Comparison of ENCODE assay signal across 8 cellular contexts in the genomic region with DNA sequence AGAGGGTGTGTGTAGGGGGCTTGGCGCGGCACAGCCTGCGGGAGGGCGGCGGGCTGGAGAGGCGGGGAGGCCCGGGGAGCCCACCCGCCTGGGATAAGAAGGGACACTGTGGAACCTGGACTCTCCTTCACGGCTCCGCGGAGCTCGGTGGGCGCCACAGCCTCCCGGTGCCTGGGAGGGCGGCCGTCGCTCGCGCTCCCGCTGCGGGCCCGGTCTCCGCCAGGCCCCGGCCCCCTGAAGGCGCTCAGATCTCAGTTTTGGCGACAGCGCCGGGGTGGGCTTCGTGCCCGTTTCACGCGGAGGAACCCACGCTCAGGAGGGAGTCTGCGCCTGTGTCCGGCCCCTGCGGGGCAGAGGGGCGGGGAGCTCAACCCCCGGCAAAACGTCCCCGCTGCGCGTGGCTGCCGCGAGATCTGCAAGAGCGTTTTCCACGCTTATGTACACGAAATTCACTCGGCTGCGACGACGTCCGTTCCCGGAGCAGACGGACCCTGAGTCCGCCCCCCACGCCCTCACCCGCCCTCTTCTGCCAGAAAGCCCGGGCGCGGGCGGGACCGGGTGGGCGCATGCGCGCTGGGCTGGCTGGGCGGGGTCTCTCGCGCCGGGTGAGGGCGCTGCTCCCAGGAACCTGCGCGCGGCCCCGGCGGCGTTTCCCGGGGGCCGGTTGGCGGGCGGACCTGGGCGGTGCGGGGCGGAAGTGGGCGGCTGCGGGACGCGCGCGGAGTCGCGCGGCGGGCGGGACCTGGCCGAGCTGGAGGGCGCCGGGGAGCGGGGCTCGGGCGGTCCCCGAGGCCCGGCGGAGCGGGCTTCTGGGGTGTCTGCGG. TPM values are rescaled to one million over a fixed set of nuclear protein-coding genes. Genes with fewer than 3 reads are reported as not detected.
DNase-seq lines count a peak whose midpoint lies in the region; ATAC-seq, FAIRE-seq and TF ChIP-seq lines count a peak whose summit lies in the region.

A gene (plus strand): TSS at position 704 of the 824 bp plus-strand sequence.

- POLR2A ChIA-PET in A673 (lab: Charles Lee; ENCODE audit: low non-redundant PET) (interaction anchor here (1.1 kb wide), 1 partner anchor 14 kb away, joined by 3 read pairs; a partner anchor contains a TSS), WTC11 (lab: Charles Lee) (interaction anchor here (0.9 to 4.2 kb wide), 5 partner anchors 10 to 54 kb away, joined by 3 to 30 read pairs (median 8); a partner anchor contains a TSS)

- ATAC-seq in GM18868 (IDR thresholded peaks at IDR 0.05; ENCODE audit: unreplicated experiment) (peak; percentile 75), HG03097 (IDR thresholded peaks at IDR 0.05; ENCODE audit: low FRiP score, unreplicated experiment) (peak; percentile 74), WTC11 (peak; percentile 82)

- H3K4me3 Mint-ChIP-seq in WTC11 (peak within 1 kb of the TSS; percentile 94), immature natural killer cell (peak within 1 kb of the TSS; percentile 83 to 92 (median 88))

- H3K4me1 Mint-ChIP-seq in WTC11 (peaks cover 8% of the 10 kb centered on the region), immature natural killer cell (peaks cover 15 to 20% of the 10 kb centered on the region in 2 donors)

- H3K4me1 ChIP-seq in A673 (ENCODE audit: insufficient read depth, low read length, poor library complexity, severe bottlenecking) = peaks cover 15% of the 10 kb centered on the region
- H3K4me1 ChIP-seq in spleen = peaks cover 9 to 56% (median 31%) of the 10 kb centered on the region in 6 donors

- H3K9me3 Mint-ChIP-seq in WTC11 (no peaks in the 10 kb centered on the region), immature natural killer cell (peaks cover 0 to 2% (median 0%) of the 10 kb centered on the region in 6 donors)

- intact Hi-C loops in A673 (cut with micrococcal nuclease; ENCODE audit: unreplicated experiment) = no loop called here
- intact Hi-C loops in spleen (cut with DNase I; ENCODE audit: low total_unique reads) = no loop called here

- no peak for FAIRE-seq in bronchial epithelial cell (lab: Jason Lieb, UNC)

- BruUV-seq in A673 (replicated peaks; lab: Mats Ljungman, UMichigan) = no TSS peak

- CTCF ChIA-PET in A673 (lab: Charles Lee) = interaction anchor here (0.6 to 2.3 kb wide), 2 partner anchors 18 to 168 kb away, joined by 3 to 11 read pairs; a partner anchor contains a TSS
- CTCF ChIA-PET in WTC11 (lab: Charles Lee) = interaction anchor here (0.6 to 4.6 kb wide), 20 partner anchors 8 to 219 kb away, joined by 3 to 59 read pairs (median 5); a partner anchor contains a TSS

- H3K36me3 ChIP-seq in A673 (ENCODE audit: insufficient read depth, low read length, poor library complexity, severe bottlenecking) (peaks cover 16% of the 10 kb centered on the region), bronchial epithelial cell (ENCODE audit: control insufficient read depth, insufficient read depth, low read length) (peaks cover 9% of the 10 kb centered on the region), spleen (peaks cover 0 to 35% (median 22%) of the 10 kb centered on the region in 6 donors)

- peak in 1 of 3 donors; percentile 59 for TF ChIP-seq POLR2A in spleen (IDR thresholded peaks at IDR 0.05)

- H3K9me3 ChIP-seq in A673 (ENCODE audit: low read depth, low read length, poor library complexity, severe bottlenecking) (no peaks in the 10 kb centered on the region), spleen (no peaks in the 10 kb centered on the region)

- 3 to 8% (median 3%) methylated on average over 35 to 105 of the region's 105 CpGs for WGBS in spleen, 5 donors

- peak within 1 kb of the TSS; percentile 88 for H3K27ac ChIP-seq in A673 (ENCODE audit: low read depth, low read length, poor library complexity, severe bottlenecking)
- peak within 1 kb of the TSS in 7 of 8 donors; percentile 61 to 92 (median 88) for H3K27ac ChIP-seq in spleen

- TF ChIP-seq CTCF in A673 (conservative IDR thresholded peaks at IDR 0.05; ENCODE audit: low read depth, low read length) = no peak
- TF ChIP-seq CTCF in WTC11 (IDR thresholded peaks at IDR 0.05) = no peak
- peak; percentile 9 for TF ChIP-seq CTCF in bronchial epithelial cell (IDR thresholded peaks at IDR 0.05; ENCODE audit: insufficient read depth, low read length, severe bottlenecking)
- TF ChIP-seq CTCF in spleen (IDR thresholded peaks at IDR 0.05 in 8 of 11, conservative IDR thresholded peaks at IDR 0.05 in 3 of 11) = peak in 3 of 11 experiments; percentile 29 to 42 (median 30)

- no peaks in the 10 kb centered on the region for H3K27me3 ChIP-seq in A673 (replicated peaks; ENCODE audit: insufficient read depth, low read depth, low read length, poor library complexity)
- H3K27me3 ChIP-seq in bronchial epithelial cell (ENCODE audit: control insufficient read depth, insufficient read depth, low read length) = no peaks in the 10 kb centered on the region
- no peaks in the 10 kb centered on the region for H3K27me3 ChIP-seq in spleen (replicated peaks in 1 of 7)

- peak within 1 kb of the TSS; percentile 88 for H3K4me3 ChIP-seq in A673 (ENCODE audit: low read depth, low read length, poor library complexity, severe bottlenecking)
- H3K4me3 ChIP-seq in bronchial epithelial cell (ENCODE audit: low read depth, low read length) = peak within 1 kb of the TSS; percentile 89
- peak within 1 kb of the TSS; percentile 90 to 100 (median 100) for H3K4me3 ChIP-seq in spleen

- peaks cover 7% of the 10 kb centered on the region; the same call in 1 of the 2 replicates for H3K27me3 Mint-ChIP-seq in WTC11 (ENCODE audit: low read depth)
- peaks cover 0 to 4% (median 3%) of the 10 kb centered on the region in 3 donors for H3K27me3 Mint-ChIP-seq in immature natural killer cell (ENCODE audit: low read depth in 3 of 3)

- H3K27ac Mint-ChIP-seq in WTC11 = peak within 1 kb of the TSS; percentile 86
- H3K27ac Mint-ChIP-seq in immature natural killer cell = peak within 1 kb of the TSS in 5 of 6 donors; percentile 65 to 84 (median 82)

- DNase-seq in A673 (ENCODE audit: low spot score) (peak; percentile 93), NCI-H2227 treated with DMSO at 0.1 percent for 48 hours (lab: John Stamatoyannopoulos, UW) (peak; percentile 52), WTC11 (ENCODE audit: low spot score) (peak; percentile 93), bronchial epithelial cell (ENCODE audit: low read depth) (peak; percentile 48), immature natural killer cell (peak; percentile 97 to 98 (median 97)), spleen (peak; percentile 99)

- H3K36me3 Mint-ChIP-seq in WTC11 (peaks cover 16% of the 10 kb centered on the region), immature natural killer cell (peaks cover 0 to 3% (median 0%) of the 10 kb centered on the region in 3 donors)

TF ChIP-seq in WTC11, 78 proteins besides CTCF, POLR2A, EP300 and RAD21 (continues in another document):
- TF ChIP-seq, protein P1, sequence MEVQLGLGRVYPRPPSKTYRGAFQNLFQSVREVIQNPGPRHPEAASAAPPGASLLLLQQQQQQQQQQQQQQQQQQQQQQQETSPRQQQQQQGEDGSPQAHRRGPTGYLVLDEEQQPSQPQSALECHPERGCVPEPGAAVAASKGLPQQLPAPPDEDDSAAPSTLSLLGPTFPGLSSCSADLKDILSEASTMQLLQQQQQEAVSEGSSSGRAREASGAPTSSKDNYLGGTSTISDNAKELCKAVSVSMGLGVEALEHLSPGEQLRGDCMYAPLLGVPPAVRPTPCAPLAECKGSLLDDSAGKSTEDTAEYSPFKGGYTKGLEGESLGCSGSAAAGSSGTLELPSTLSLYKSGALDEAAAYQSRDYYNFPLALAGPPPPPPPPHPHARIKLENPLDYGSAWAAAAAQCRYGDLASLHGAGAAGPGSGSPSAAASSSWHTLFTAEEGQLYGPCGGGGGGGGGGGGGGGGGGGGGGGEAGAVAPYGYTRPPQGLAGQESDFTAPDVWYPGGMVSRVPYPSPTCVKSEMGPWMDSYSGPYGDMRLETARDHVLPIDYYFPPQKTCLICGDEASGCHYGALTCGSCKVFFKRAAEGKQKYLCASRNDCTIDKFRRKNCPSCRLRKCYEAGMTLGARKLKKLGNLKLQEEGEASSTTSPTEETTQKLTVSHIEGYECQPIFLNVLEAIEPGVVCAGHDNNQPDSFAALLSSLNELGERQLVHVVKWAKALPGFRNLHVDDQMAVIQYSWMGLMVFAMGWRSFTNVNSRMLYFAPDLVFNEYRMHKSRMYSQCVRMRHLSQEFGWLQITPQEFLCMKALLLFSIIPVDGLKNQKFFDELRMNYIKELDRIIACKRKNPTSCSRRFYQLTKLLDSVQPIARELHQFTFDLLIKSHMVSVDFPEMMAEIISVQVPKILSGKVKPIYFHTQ (CRISPR knock-in tag; IDR thresholded peaks at IDR 0.05) = no peak
- no peak for TF ChIP-seq CREB1 (CRISPR knock-in tag; IDR thresholded peaks at IDR 0.05)
- no peak for TF ChIP-seq NR3C1 (CRISPR knock-in tag; conservative IDR thresholded peaks at IDR 0.05; ENCODE audit: low read depth)
- TF ChIP-seq, protein P2, sequence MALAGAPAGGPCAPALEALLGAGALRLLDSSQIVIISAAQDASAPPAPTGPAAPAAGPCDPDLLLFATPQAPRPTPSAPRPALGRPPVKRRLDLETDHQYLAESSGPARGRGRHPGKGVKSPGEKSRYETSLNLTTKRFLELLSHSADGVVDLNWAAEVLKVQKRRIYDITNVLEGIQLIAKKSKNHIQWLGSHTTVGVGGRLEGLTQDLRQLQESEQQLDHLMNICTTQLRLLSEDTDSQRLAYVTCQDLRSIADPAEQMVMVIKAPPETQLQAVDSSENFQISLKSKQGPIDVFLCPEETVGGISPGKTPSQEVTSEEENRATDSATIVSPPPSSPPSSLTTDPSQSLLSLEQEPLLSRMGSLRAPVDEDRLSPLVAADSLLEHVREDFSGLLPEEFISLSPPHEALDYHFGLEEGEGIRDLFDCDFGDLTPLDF (CRISPR knock-in tag; IDR thresholded peaks at IDR 0.05) = no peak
- TF ChIP-seq, protein P3, sequence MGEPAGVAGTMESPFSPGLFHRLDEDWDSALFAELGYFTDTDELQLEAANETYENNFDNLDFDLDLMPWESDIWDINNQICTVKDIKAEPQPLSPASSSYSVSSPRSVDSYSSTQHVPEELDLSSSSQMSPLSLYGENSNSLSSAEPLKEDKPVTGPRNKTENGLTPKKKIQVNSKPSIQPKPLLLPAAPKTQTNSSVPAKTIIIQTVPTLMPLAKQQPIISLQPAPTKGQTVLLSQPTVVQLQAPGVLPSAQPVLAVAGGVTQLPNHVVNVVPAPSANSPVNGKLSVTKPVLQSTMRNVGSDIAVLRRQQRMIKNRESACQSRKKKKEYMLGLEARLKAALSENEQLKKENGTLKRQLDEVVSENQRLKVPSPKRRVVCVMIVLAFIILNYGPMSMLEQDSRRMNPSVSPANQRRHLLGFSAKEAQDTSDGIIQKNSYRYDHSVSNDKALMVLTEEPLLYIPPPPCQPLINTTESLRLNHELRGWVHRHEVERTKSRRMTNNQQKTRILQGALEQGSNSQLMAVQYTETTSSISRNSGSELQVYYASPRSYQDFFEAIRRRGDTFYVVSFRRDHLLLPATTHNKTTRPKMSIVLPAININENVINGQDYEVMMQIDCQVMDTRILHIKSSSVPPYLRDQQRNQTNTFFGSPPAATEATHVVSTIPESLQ (CRISPR knock-in tag; IDR thresholded peaks at IDR 0.05) = no peak
- TF ChIP-seq IRF2 (CRISPR knock-in tag; IDR thresholded peaks at IDR 0.05; ENCODE audit: borderline replicate concordance, low read depth) = no peak

RNA-seq across cellular contexts. Expression of the gene that starts here (rescaled TPM):
- total RNA-seq in A673 (2021) = 72.6 and 78.1 TPM in 2 replicates
- total RNA-seq in WTC11 (2021) = 93.7 to 95.0 TPM (median 94.7 TPM) in 3 replicates
- total RNA-seq in bronchial epithelial cell = 59.8 and 67.9 TPM in 2 replicates
- polyA plus RNA-seq in immature natural killer cell = 10 to 100 TPM; 25.0 to 36.8 (median 34.6) TPM
- total RNA-seq in spleen = 10 to 100 TPM; 27.7 to 46.8 (median 39.9) TPM
- polyA plus RNA-seq in spleen = 10 to 100 TPM; 26.6 to 49.7 (median 28.0) TPM

Comparison
In these comparisons a context has a peak if more than half of its experiments do, and no peak if none do; other contexts are left out.
1. Peak in every context shown above with its lines: DNase-seq, ATAC-seq, H3K4me3 ChIP-seq and H3K27ac ChIP-seq.
2. DNase-seq: peak in every context shown above with its lines; median percentile 99 in spleen; 97 in immature natural killer cell; 93 in A673; 93 in WTC11; 52 in NCI-H2227 treated with DMSO at 0.1 percent for 48 hours; 48 in bronchial epithelial cell.